8 cellular contexts compared by ENCODE assay signal in genomic region chr16:31507929-31508705, GRCh38. TPM values are rescaled to one million over a fixed set of nuclear protein-coding genes. Genes with fewer than 3 reads are reported as not detected.
A peak's percentile ranks its signal among the peaks of the same experiment; 100 is the strongest.
DNase-seq lines count a peak whose midpoint lies in the region; ATAC-seq, FAIRE-seq and TF ChIP-seq lines count a peak whose summit lies in the region.

TSS of gene RUSF1 (minus strand) at chr16:31508391. CDS start at chr16:31508373, 18 bp downstream.

- no peaks in the 10 kb centered on the region for H3K27me3 ChIP-seq in BLaER1 treated with 17β-estradiol and CSF1 and Interleukin-3, amounts not matched to agents 10 nM and 100 nM
- no peaks in the 10 kb centered on the region for H3K27me3 ChIP-seq in dorsolateral prefrontal cortex

- ATAC-seq in HG03442 (IDR thresholded peaks at IDR 0.05; ENCODE audit: unreplicated experiment): peak; percentile 83

- TF ChIP-seq POLR2A in lower leg skin (IDR thresholded peaks at IDR 0.05): peak in 1 of 2 donors; percentile 40

- WGBS in lower leg skin, 2 donors: 0% methylated on average over 33 to 34 of the region's 65 CpGs

- peak within 1 kb of the TSS; percentile 75 to 99 (median 92) for H3K4me3 ChIP-seq in BLaER1 treated with 17β-estradiol and CSF1 and Interleukin-3, amounts not matched to agents 10 nM and 100 nM
- H3K4me3 ChIP-seq in dorsolateral prefrontal cortex (peak within 1 kb of the TSS; percentile 52 to 100 (median 97)), lower leg skin (ENCODE audit: low read depth, poor library complexity, severe bottlenecking) (peak within 1 kb of the TSS; percentile 95)

- H3K36me3 ChIP-seq in BLaER1 treated with 17β-estradiol and CSF1 and Interleukin-3, amounts not matched to agents 10 nM and 100 nM: peaks cover 0 to 10% (median 0%) of the 10 kb centered on the region in 11 experiments; a peak in 1 of 22 replicates

- peaks cover 0 to 27% (median 6%) of the 10 kb centered on the region in 11 experiments; a peak in 7 of 22 replicates for H4K20me1 ChIP-seq in BLaER1 treated with 17β-estradiol and CSF1 and Interleukin-3, amounts not matched to agents 10 nM and 100 nM

- peak in 36 of 56 donors; percentile 4 to 57 (median 26) for TF ChIP-seq CTCF in dorsolateral prefrontal cortex (IDR thresholded peaks at IDR 0.05 in 54 of 56, conservative IDR thresholded peaks at IDR 0.05 in 2 of 56; ENCODE audit: low read depth in 1 of 56, partially characterized antibody in 56 of 56)
- TF ChIP-seq CTCF in lower leg skin (IDR thresholded peaks at IDR 0.05): no peak

- DNase-seq in GM19239 (ENCODE audit: insufficient read length, low spot score) (peak; percentile 83), NCI-H69 (lab: John Stamatoyannopoulos, UW) (peak; percentile 96), dorsolateral prefrontal cortex (peak; percentile 88 to 94 (median 92)), lower leg skin (ENCODE audit: low spot score in 2 of 2) (peak; percentile 87 to 98)
- DNase-seq in activated CD4-positive, alpha-beta T cell treated with anti-CD3 and anti-CD28 coated beads, Interleukin-2, amount 50 U/mL, for 48 hours: peak; percentile 86 to 90
- DNase-seq in stimulated activated CD4-positive, alpha-beta T cell treated with anti-CD3 and anti-CD28 coated beads, Interleukin-4, amount 100 ng/mL, for 4 hours: peak; percentile 78 to 84

- peak; percentile 47 for FAIRE-seq in GM19239 (lab: Jason Lieb, UNC)

- peak within 1 kb of the TSS; percentile 83 to 95 (median 91) for H3K9ac ChIP-seq in BLaER1 treated with 17β-estradiol and CSF1 and Interleukin-3, amounts not matched to agents 10 nM and 100 nM

- H3K27ac ChIP-seq in BLaER1 treated with 17β-estradiol and CSF1 and Interleukin-3, amounts not matched to agents 10 nM and 100 nM: peak within 1 kb of the TSS; percentile 81 to 93 (median 89)
- peak within 1 kb of the TSS; percentile 56 to 98 (median 93) for H3K27ac ChIP-seq in dorsolateral prefrontal cortex

- H3K4me2 ChIP-seq in BLaER1 treated with 17β-estradiol and CSF1 and Interleukin-3, amounts not matched to agents 10 nM and 100 nM: peak within 1 kb of the TSS; percentile 85 to 98 (median 95)

- intact Hi-C loops in dorsolateral prefrontal cortex (cut with DNase I): loop anchor here (1.0 to 5.0 kb wide), 3 partner anchors 49 to 328 kb away; partner anchors contain the start of genes ARMC5 (in 1 of the 2) and FUS (in 1 of the 2)
- intact Hi-C loops in lower leg skin (cut with DNase I; ENCODE audit: low total_unique reads): no loop called here

- H3K4me1 ChIP-seq in BLaER1 treated with 17β-estradiol and CSF1 and Interleukin-3, amounts not matched to agents 10 nM and 100 nM: peaks cover 51 to 61% (median 57%) of the 10 kb centered on the region in 10 experiments

- H3K9me3 ChIP-seq in BLaER1 treated with 17β-estradiol and CSF1 and Interleukin-3, amounts not matched to agents 10 nM and 100 nM (replicated peaks in 1 of 11): peaks cover 0 to 12% (median 0%) of the 10 kb centered on the region in 11 experiments; a peak in 4 of 22 replicates

RNA-seq across cellular contexts. Expression of gene RUSF1, which starts in this region (rescaled TPM):
- 10 to 100 TPM; 29.1 to 91.6 (median 63.9) TPM for total RNA-seq in dorsolateral prefrontal cortex
- 10 to 100 TPM; 50.5 to 56.4 (median 52.7) TPM for total RNA-seq in lower leg skin

Comparison
In these comparisons a context has a peak if more than half of its experiments do, and no peak if none do; other contexts are left out.
1. Peak in every context shown above with its lines: DNase-seq, ATAC-seq, H3K4me3 ChIP-seq and H3K27ac ChIP-seq.
2. CTCF ChIP-seq: peak in dorsolateral prefrontal cortex (36 of 56); none in lower leg skin (0 of 3).